1 cellular context compared by ENCODE assay signal in genomic region chr1:29800522-29800956, GRCh38.
TF ChIP-seq lines count a peak whose summit lies in the region.

No MANE protein-coding gene starts in this region.

TF ChIP-seq in GM23338, 12 proteins besides CTCF, POLR2A, EP300 and RAD21 (continued from another document):
- TF ChIP-seq ZNF462 (CRISPR knock-in tag; IDR thresholded peaks at IDR 0.05): no peak
